Comparison of ENCODE assay signal across 34 cellular contexts in genomic region chr22:44215287-44215686, GRCh38.
"Had no signal": no experiment of that assay in that cellular context is flagged by ENCODE, and none has a peak within 500 bp of the region (broad histone marks: within the 10 kb centered on the region; RNA-seq: fewer than 3 reads in every experiment).

No MANE protein-coding gene starts in this region.

- H3K9me3 Mint-ChIP-seq: activated B cell treated with CpG ODN at 0.5 μM for 24 hours; activated CD4-positive, alpha-beta T cell treated with anti-CD3 and anti-CD28 coated beads, Interleukin-2, amount 10 ng/mL, durations not matched to agents 24 days and 14 days; activated CD8-positive, alpha-beta T cell treated with anti-CD3 and anti-CD28 coated beads for 36 hours; activated naive CD4-positive, alpha-beta T cell treated with anti-CD3 and anti-CD28 coated beads for 36 hours; activated T-cell treated with anti-CD3 and anti-CD28 coated beads, Interleukin-2, amount 50 U/mL, for 4 hours; activated T-helper 1 cell treated with anti-CD3 and anti-CD28 coated beads, Interleukin-12 subunit alpha, Interleukin-12 subunit beta, Interleukin-2, Interleukin-4 antibody, amounts not matched to agents 30 ng/mL and 10 ng/mL and 1 ng/mL, durations not matched to agents 14 hours and 24 hours and 36 hours; activated T-helper 17 cell treated with anti-CD3 and anti-CD28 coated beads, Interleukin-2, amount 50 U/mL, for 72 hours had no signal

- H3K27me3 Mint-ChIP-seq: activated B cell treated with CpG ODN at 0.5 μM for 24 hours; activated CD4-positive, alpha-beta memory T cell treated with anti-CD3 and anti-CD28 coated beads for 36 hours; activated CD4-positive, alpha-beta T cell treated with anti-CD3 and anti-CD28 coated beads, Interleukin-2, amount 10 ng/mL, durations not matched to agents 24 days and 14 days; activated CD8-positive, alpha-beta T cell treated with anti-CD3 and anti-CD28 coated beads for 36 hours; activated naive CD8-positive, alpha-beta T cell treated with anti-CD3 and anti-CD28 coated beads for 36 hours; activated T-helper 17 cell treated with anti-CD3 and anti-CD28 coated beads, Interleukin-2, amount 50 U/mL, for 72 hours had no signal

- H3K4me3 ChIP-seq: adrenal gland, body of pancreas, breast epithelium had no signal

- DNase-seq: activated B cell treated with CpG ODN at 0.5 μM for 24 hours; activated CD4-positive, alpha-beta memory T cell treated with anti-CD3 and anti-CD28 coated beads for 36 hours; activated CD4-positive, alpha-beta T cell treated with anti-CD3 and anti-CD28 coated beads for 4 hours; activated CD4-positive, alpha-beta T cell treated with anti-CD3 and anti-CD28 coated beads, Interleukin-2, amount 10 ng/mL, durations not matched to agents 24 days and 14 days; activated CD4-positive, alpha-beta T cell treated with anti-CD3 and anti-CD28 coated beads, Interleukin-2, amount 50 U/mL, for 1 hour; activated CD4-positive, alpha-beta T cell treated with anti-CD3 and anti-CD28 coated beads, Interleukin-2, amount 50 U/mL, for 4 hours; activated CD4-positive, CD25-positive, alpha-beta regulatory T cell treated with anti-CD3 and anti-CD28 coated beads, Interleukin-2, amount 50 U/mL, for 72 hours; activated CD8-positive, alpha-beta memory T cell treated with anti-CD3 and anti-CD28 coated beads, Interleukin-2, amount 50 U/mL, for 4 hours; activated CD8-positive, alpha-beta T cell treated with anti-CD3 and anti-CD28 coated beads for 36 hours; activated effector memory CD4-positive, alpha-beta T cell treated with anti-CD3 and anti-CD28 coated beads, Interleukin-2, amount 50 U/mL, for 16 hours; activated gamma-delta T cell treated with Interleukin-2 at 50 U/mL for 16 hours; activated naive CD4-positive, alpha-beta T cell; activated naive CD4-positive, alpha-beta T cell treated with anti-CD3 and anti-CD28 coated beads for 36 hours; activated naive CD4-positive, alpha-beta T cell treated with anti-CD3 and anti-CD28 coated beads, Interleukin-2, amount 50 U/mL, for 16 hours; activated naive CD8-positive, alpha-beta T cell treated with anti-CD3 and anti-CD28 coated beads for 36 hours; activated T-cell treated with anti-CD3 and anti-CD28 coated beads for 4 hours; activated T-cell treated with anti-CD3 and anti-CD28 coated beads, Interleukin-2, amount 50 U/mL, for 1 hour; activated T-cell treated with anti-CD3 and anti-CD28 coated beads, Interleukin-2, amount 50 U/mL, for 4 hours; activated T-cell treated with anti-CD3 and anti-CD28 coated beads, Interleukin-2, amount 50 U/mL, for 72 hours; adrenal gland; amniotic stem cell; body of pancreas; brain microvascular endothelial cell; central memory CD4-positive, alpha-beta T cell; T-helper 1 cell; T-helper 2 cell; T-helper 9 cell had no signal

- H3K4me3 Mint-ChIP-seq: activated B cell treated with CpG ODN at 0.5 μM for 24 hours; activated CD4-positive, alpha-beta memory T cell treated with anti-CD3 and anti-CD28 coated beads for 36 hours; activated CD4-positive, alpha-beta T cell treated with anti-CD3 and anti-CD28 coated beads, Interleukin-2, amount 10 ng/mL, durations not matched to agents 24 days and 14 days; activated CD8-positive, alpha-beta T cell treated with anti-CD3 and anti-CD28 coated beads for 36 hours; activated naive CD4-positive, alpha-beta T cell treated with anti-CD3 and anti-CD28 coated beads for 36 hours; activated naive CD8-positive, alpha-beta T cell treated with anti-CD3 and anti-CD28 coated beads for 36 hours; activated T-cell treated with anti-CD3 and anti-CD28 coated beads, Interleukin-2, amount 50 U/mL, for 4 hours; activated T-cell treated with anti-CD3 and anti-CD28 coated beads, Interleukin-2, amount 50 U/mL, for 72 hours; activated T-helper 1 cell treated with anti-CD3 and anti-CD28 coated beads, Interleukin-12 subunit alpha, Interleukin-12 subunit beta, Interleukin-2, Interleukin-4 antibody, amounts not matched to agents 30 ng/mL and 10 ng/mL and 1 ng/mL, durations not matched to agents 14 hours and 24 hours and 36 hours; activated T-helper 17 cell treated with anti-CD3 and anti-CD28 coated beads, Interleukin-2, amount 50 U/mL, for 72 hours; T-helper 1 cell treated with Interleukin-12 subunit alpha and Interleukin-12 subunit beta and Interleukin-4 antibody, amounts not matched to agents 30 μg/mL and 1 μg/mL, for 36 hours; T-helper 2 cell treated with Interferon-gamma antibody and Interleukin-4, amounts not matched to agents 5 μg/mL and 100 μg/mL, for 36 hours had no signal

- H3K36me3 Mint-ChIP-seq: activated CD4-positive, alpha-beta memory T cell treated with anti-CD3 and anti-CD28 coated beads for 36 hours had no signal

- H3K4me1 ChIP-seq: adrenal gland, body of pancreas, breast epithelium had no signal

- H3K27me3 ChIP-seq: adrenal gland, body of pancreas, brain microvascular endothelial cell, breast epithelium had no signal

- H3K27ac Mint-ChIP-seq: activated B cell treated with CpG ODN at 0.5 μM for 24 hours; activated CD4-positive, alpha-beta memory T cell treated with anti-CD3 and anti-CD28 coated beads for 36 hours; activated CD4-positive, alpha-beta T cell treated with anti-CD3 and anti-CD28 coated beads, Interleukin-2, amount 10 ng/mL, durations not matched to agents 24 days and 14 days; activated CD8-positive, alpha-beta T cell treated with anti-CD3 and anti-CD28 coated beads for 36 hours; activated naive CD4-positive, alpha-beta T cell treated with anti-CD3 and anti-CD28 coated beads for 36 hours; activated naive CD4-positive, alpha-beta T cell treated with anti-CD3 and anti-CD28 coated beads, Interleukin-2, amount 50 U/mL, for 72 hours; activated naive CD8-positive, alpha-beta T cell treated with anti-CD3 and anti-CD28 coated beads for 36 hours; activated T-cell treated with anti-CD3 and anti-CD28 coated beads, Interleukin-2, amount 50 U/mL, for 72 hours; activated T-helper 1 cell treated with anti-CD3 and anti-CD28 coated beads, Interleukin-12 subunit alpha, Interleukin-12 subunit beta, Interleukin-2, Interleukin-4 antibody, amounts not matched to agents 30 ng/mL and 10 ng/mL and 1 ng/mL, durations not matched to agents 14 hours and 24 hours and 36 hours; activated T-helper 17 cell treated with anti-CD3 and anti-CD28 coated beads, Interleukin-2, amount 50 U/mL, for 72 hours; T-helper 1 cell treated with Interleukin-12 subunit alpha and Interleukin-12 subunit beta and Interleukin-4 antibody, amounts not matched to agents 30 μg/mL and 1 μg/mL, for 36 hours; T-helper 2 cell treated with Interferon-gamma antibody and Interleukin-4, amounts not matched to agents 5 μg/mL and 100 μg/mL, for 36 hours had no signal

- H3K4me1 Mint-ChIP-seq: activated CD4-positive, alpha-beta T cell treated with anti-CD3 and anti-CD28 coated beads, Interleukin-2, amount 10 ng/mL, durations not matched to agents 24 days and 14 days; activated naive CD8-positive, alpha-beta T cell treated with anti-CD3 and anti-CD28 coated beads for 36 hours had no signal

- H3K27ac ChIP-seq: adrenal gland, body of pancreas, brain microvascular endothelial cell, breast epithelium, VCaP had no signal

- H3K36me3 ChIP-seq: adrenal gland, brain microvascular endothelial cell, breast epithelium had no signal

- H3K9me3 ChIP-seq: adrenal gland, body of pancreas had no signal
